In the genomic region with DNA sequence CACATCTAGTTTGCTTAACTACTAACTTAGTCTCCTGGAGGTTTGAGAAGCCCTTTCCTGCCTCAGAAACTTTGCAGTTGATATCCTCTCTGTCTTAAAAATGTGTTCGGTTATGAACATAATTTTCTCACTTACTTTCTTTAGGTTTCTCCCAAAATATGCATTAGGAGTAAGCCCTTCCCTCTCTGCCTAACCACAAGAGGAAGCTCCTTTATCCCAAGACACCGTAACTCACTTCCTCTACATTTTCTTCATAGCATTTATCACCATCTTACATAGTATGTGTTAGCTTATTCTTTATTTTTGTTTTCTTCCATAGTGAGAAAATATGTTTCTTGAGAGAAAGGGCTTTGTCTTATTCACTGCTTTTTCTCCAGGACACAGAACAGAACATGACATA, we compare ENCODE assay signal across 30 cellular contexts.
"Had no signal": no experiment of that assay in that cellular context is flagged by ENCODE, and none has a peak within 500 bp of the region (broad histone marks: within the 10 kb centered on the region; RNA-seq: fewer than 3 reads in every experiment).

No MANE protein-coding gene starts in this region.

- DNase-seq: activated CD4-positive, alpha-beta T cell treated with anti-CD3 and anti-CD28 coated beads for 48 hours; activated CD4-positive, alpha-beta T cell treated with anti-CD3 and anti-CD28 coated beads, Interleukin-2, amount 50 U/mL, for 48 hours; activated CD8-positive, alpha-beta memory T cell treated with anti-CD3 and anti-CD28 coated beads for 24 hours; activated effector memory CD4-positive, alpha-beta T cell treated with anti-CD3 and anti-CD28 coated beads, Interleukin-2, amount 50 U/mL, for 16 hours; activated naive CD4-positive, alpha-beta T cell treated with anti-CD3 and anti-CD28 coated beads for 36 hours; activated naive CD8-positive, alpha-beta T cell treated with anti-CD3 and anti-CD28 coated beads for 36 hours; activated T-cell treated with anti-CD3 and anti-CD28 coated beads, Interleukin-2, amount 50 U/mL, for 1 hour; adrenal gland; aorta; cerebellar nuclear complex; colonic mucosa; dorsolateral prefrontal cortex; effector memory CD8-positive, alpha-beta T cell; erythroblast; gastrocnemius medialis; glutamatergic neuron; islet precursor cell; left ventricle myocardium inferior; mesendoderm; natural killer cell; right lobe of liver; stimulated activated CD4-positive, alpha-beta T cell treated with anti-CD3 and anti-CD28 coated beads, Interleukin-4, amount 100 ng/mL, for 24 hours; stimulated activated naive CD8-positive, alpha-beta T cell treated with anti-CD3 and anti-CD28 coated beads, Interleukin-15, amount 100 ng/mL, for 72 hours; substantia nigra; uterus had no signal

- H3K4me1 ChIP-seq: adrenal gland, colonic mucosa, gastrocnemius medialis, left ventricle myocardium inferior, right lobe of liver, uterus had no signal

- H3K4me3 ChIP-seq: adrenal gland, cardiac muscle cell, colonic mucosa, dorsolateral prefrontal cortex, gastrocnemius medialis, left ventricle myocardium inferior, lung, right lobe of liver, uterus had no signal

- H3K9me3 ChIP-seq: adrenal gland, colonic mucosa, gastrocnemius medialis, neutrophil, right lobe of liver, uterus had no signal

- ATAC-seq: effector memory CD8-positive, alpha-beta T cell; gastrocnemius medialis; natural killer cell; right lobe of liver; stimulated activated effector memory CD8-positive, alpha-beta T cell treated with anti-CD3 and anti-CD28 coated beads, Interleukin-12 subunit alpha, Interleukin-12 subunit beta, amount 100 ng/mL, for 72 hours; stimulated activated naive CD8-positive, alpha-beta T cell treated with anti-CD3 and anti-CD28 coated beads, Interleukin-15, amount 100 ng/mL, for 72 hours had no signal

- H3K36me3 ChIP-seq: adrenal gland, cardiac muscle cell, colonic mucosa, gastrocnemius medialis, left ventricle myocardium inferior, neutrophil, right lobe of liver, uterus had no signal

- H3K27ac ChIP-seq: adrenal gland, cardiac muscle cell, colonic mucosa, dorsolateral prefrontal cortex, gastrocnemius medialis, left ventricle myocardium inferior, neutrophil, right lobe of liver, uterus, VCaP had no signal

- H3K27me3 ChIP-seq: adrenal gland, cardiac muscle cell, colonic mucosa, gastrocnemius medialis, neutrophil, right lobe of liver had no signal
